In genomic region chr11:120324932-120325810, GRCh38 we compare ENCODE assay signal across 8 cellular contexts. TPM values are rescaled to one million over a fixed set of nuclear protein-coding genes. Genes with fewer than 3 reads are reported as not detected.
DNase-seq lines count a peak whose midpoint lies in the region; ATAC-seq, FAIRE-seq and TF ChIP-seq lines count a peak whose summit lies in the region.

Gene TLCD5 (plus strand): TSS chr11:120325299. CDS start chr11:120327442, 2,143 bp downstream.

- in situ Hi-C loops in ACHN (cut with HindIII; ENCODE audit: low pct_ligation_motif_present, low pct_unique_long_range_greater_than_20kb, low sequenced_read_pairs), result no loop called here
- in situ Hi-C loops in GM18951 (cut with MboI; ENCODE audit: low sequenced_read_pairs, unreplicated experiment), result loop anchor here (25.0 kb wide), 1 partner anchor 612 kb away; no protein-coding TSS in a partner anchor
- in situ Hi-C loops in HepG2 (cut with HindIII; ENCODE audit: extremely low pct_ligation_motif_present, low pct_unique_long_range_greater_than_20kb), result no loop called here

- TF ChIP-seq RAD21 in HepG2 (CRISPR knock-in tag; IDR thresholded peaks at IDR 0.05), result no peak; the same call in 1 of the 2 replicates

- TF ChIP-seq POLR2A in GM18951 (IDR thresholded peaks at IDR 0.05; ENCODE audit: extremely low read depth, insufficient read depth, insufficient read length) (peak; percentile 54), HepG2 (IDR thresholded peaks at IDR 0.05; ENCODE audit: insufficient read depth in 1 of 2, low read depth in 2 of 2, low read length in 2 of 2) (peak in 1 of 2 experiments; percentile 42; a peak in 1 of 4 replicates)

- peaks cover 23% of the 10 kb centered on the region for H3K4me1 ChIP-seq in HepG2 (ENCODE audit: insufficient read depth, low read length)

- H2AFZ ChIP-seq in HepG2 (ENCODE audit: low read length), result no peak within 1 kb of the TSS

- 0 out of 2 replicates have a peak, but pooled peaks have one; percentile 7 for TF ChIP-seq CTCF in WI38 (IDR thresholded peaks at IDR 0.05; ENCODE audit: low read depth, low read length)
- TF ChIP-seq CTCF in HepG2 (CRISPR knock-in tag; IDR thresholded peaks at IDR 0.05), result peak; percentile 62

- TF ChIP-seq EP300 in HepG2 (IDR thresholded peaks at IDR 0.05; ENCODE audit: low read depth in 2 of 2, low read length in 2 of 2), result no peak
- no peak for TF ChIP-seq EP300 in HepG2 (CRISPR knock-in tag; IDR thresholded peaks at IDR 0.05; ENCODE audit: borderline replicate concordance)

- H3K9me3 ChIP-seq in HepG2 (ENCODE audit: low read length), result no peaks in the 10 kb centered on the region

- 1% methylated on average over 15 of the region's 84 CpGs for WGBS in HepG2 (ENCODE audit: low lambda C conversion rate)

- intact Hi-C loops in HepG2 (cut with micrococcal nuclease; ENCODE audit: unreplicated experiment), result no loop called here

- CTCF ChIA-PET in HepG2 (lab: Yijun Ruan, JAX; ENCODE audit: low intra/inter-chr PET ratio, low total read pairs), result no interaction called here

- H3K27me3 ChIP-seq in HepG2 (ENCODE audit: control insufficient read depth in 1 of 2, insufficient read depth in 2 of 2, low read length in 2 of 2), result peaks cover 0 to 28% of the 10 kb centered on the region in 2 experiments; a peak in 3 of 5 replicates

- no peak for FAIRE-seq in HepG2 (lab: Jason Lieb, UNC)

- H3K4me2 ChIP-seq in HepG2 (ENCODE audit: low read depth, low read length), result peak within 1 kb of the TSS; percentile 70

- peak; percentile 80 for DNase-seq in ACHN
- DNase-seq in NCI-H1417 treated with DMSO at 0.1 percent for 48 hours (lab: John Stamatoyannopoulos, UW), result peak; percentile 59
- DNase-seq in dermis blood vessel endothelial cell, result peak; percentile 81
- peak; percentile 53 for DNase-seq in HepG2 (ENCODE audit: low spot score)
- peak; percentile 20 to 38 for DNase-seq in stimulated activated CD4-positive, alpha-beta T cell treated with anti-CD3 and anti-CD28 coated beads, Interleukin-4, amount 100 ng/mL, for 48 hours (ENCODE audit: low read depth in 2 of 2)
- DNase-seq in SKM-1 (lab: John Stamatoyannopoulos, UW; ENCODE audit: unreplicated experiment), result no peak

- ATAC-seq in HepG2, result peak; percentile 93

- peak within 1 kb of the TSS; percentile 61 for H3K9ac ChIP-seq in HepG2 (ENCODE audit: insufficient read depth, low read depth, low read length)

- H3K4me3 ChIP-seq in WI38 (ENCODE audit: low read depth, low read length), result peak within 1 kb of the TSS; percentile 76
- H3K4me3 ChIP-seq in HepG2 (replicated peaks in 1 of 3; ENCODE audit: insufficient read depth in 1 of 3, low read depth in 2 of 3, low read length in 3 of 3), result peak within 1 kb of the TSS; percentile 57 to 78 (median 78)

- BruUV-seq in HepG2 (replicated peaks; lab: Mats Ljungman, UMichigan), result no TSS peak

- H3K36me3 ChIP-seq in HepG2 (replicated peaks in 1 of 2; ENCODE audit: control insufficient read depth in 1 of 2, insufficient read depth in 2 of 2, low read length in 2 of 2), result peaks cover 0 to 2% of the 10 kb centered on the region in 2 experiments; a peak in 2 of 5 replicates

- H4K20me1 ChIP-seq in HepG2 (ENCODE audit: insufficient read depth, low read length), result no peaks in the 10 kb centered on the region

- POLR2A ChIA-PET in HepG2 (lab: Yijun Ruan, JAX), result interaction anchor here (1.2 kb wide), 1 partner anchor 10 kb away, joined by 4 read pairs; no protein-coding TSS in a partner anchor

- no peaks in the 10 kb centered on the region for H3K79me2 ChIP-seq in HepG2 (ENCODE audit: insufficient read depth, low read length)

- peak within 1 kb of the TSS; percentile 46 for H3K27ac ChIP-seq in HepG2 (ENCODE audit: extremely low read length, insufficient read depth, low read length)

TF ChIP-seq in HepG2, 621 proteins besides CTCF, POLR2A, EP300 and RAD21 (continues in another document):
- peak; percentile 60 for TF ChIP-seq SALL1 (CRISPR knock-in tag; IDR thresholded peaks at IDR 0.05)
- 0 out of 2 replicates have a peak, but pooled peaks have one; percentile 64 for TF ChIP-seq TOPORS (CRISPR knock-in tag; IDR thresholded peaks at IDR 0.05)
- TF ChIP-seq SNAPC2 (CRISPR knock-in tag; IDR thresholded peaks at IDR 0.05), result peak; percentile 33; the same call in 1 of the 2 replicates
- peak; percentile 51 for TF ChIP-seq AGO2 (optimal IDR thresholded peaks at IDR 0.05; ENCODE audit: low read depth, low read length)
- TF ChIP-seq POLR2AphosphoS5 (IDR thresholded peaks at IDR 0.05; ENCODE audit: low read depth, low read length), result no peak
- TF ChIP-seq ZNF891 (CRISPR knock-in tag; IDR thresholded peaks at IDR 0.05), result no peak; the same call in 1 of the 2 replicates
- TF ChIP-seq ZNF790 (CRISPR knock-in tag; IDR thresholded peaks at IDR 0.05; ENCODE audit: borderline replicate concordance), result peak; percentile 68; the same call in 1 of the 2 replicates
- no peak for TF ChIP-seq ZNF20 (CRISPR knock-in tag; IDR thresholded peaks at IDR 0.05)
- peak; percentile 42; the same call in 1 of the 2 replicates for TF ChIP-seq ZNF556 (CRISPR knock-in tag; IDR thresholded peaks at IDR 0.05; ENCODE audit: borderline replicate concordance)
- peak; percentile 59; the same call in 1 of the 2 replicates for TF ChIP-seq ATF7-NPFF (CRISPR knock-in tag; IDR thresholded peaks at IDR 0.05; ENCODE audit: low read depth)
- peak; percentile 43; the same call in 1 of the 2 replicates for TF ChIP-seq SPEN (CRISPR knock-in tag; IDR thresholded peaks at IDR 0.05; ENCODE audit: low read depth)
- TF ChIP-seq ATF3 (CRISPR knock-in tag; IDR thresholded peaks at IDR 0.05), result 0 out of 2 replicates have a peak, but pooled peaks have one; percentile 13
- no peak for TF ChIP-seq TERF1 (CRISPR knock-in tag; IDR thresholded peaks at IDR 0.05)
- TF ChIP-seq HES4 (CRISPR knock-in tag; IDR thresholded peaks at IDR 0.05; ENCODE audit: borderline replicate concordance), result peak; percentile 82; the same call in 1 of the 2 replicates
- peak; percentile 78; the same call in 1 of the 2 replicates for TF ChIP-seq BCL3 (CRISPR knock-in tag; IDR thresholded peaks at IDR 0.05)

RNA-seq across cellular contexts. Expression of gene TLCD5, which starts in this region (rescaled TPM):
- 6.3 and 8.5 TPM in 2 replicates for total RNA-seq in dermis blood vessel endothelial cell
- 4.1 and 6.1 TPM in 2 replicates for total RNA-seq in HepG2 (2016; rRNA removed; fragmentation: Illumina TruSeq; extraction: Trizol)
- total RNA-seq in HepG2 (2016; cell fraction: cytosol; rRNA removed; fragmentation: Illumina TruSeq; extraction: Trizol; ENCODE audit: low read depth), result 9.6 and 10.5 TPM in 2 replicates
- 3.9 and 5.8 TPM in 2 replicates for total RNA-seq in HepG2 (2016; cell fraction: insoluble cytoplasmic fraction; rRNA removed; fragmentation: Illumina TruSeq; extraction: Trizol)
- 9.2 and 11.6 TPM in 2 replicates for total RNA-seq in HepG2 (2016; cell fraction: membrane; rRNA removed; fragmentation: Illumina TruSeq; extraction: Trizol)
- total RNA-seq in HepG2 (2016; cell fraction: nucleus; rRNA removed; fragmentation: Illumina TruSeq; extraction: Trizol), result 5.6 and 5.9 TPM in 2 replicates
- polyA plus RNA-seq in HepG2 (2011; rRNA removed), result 7.2 and 7.6 TPM in 2 replicates
- 5.8 and 7.1 TPM in 2 replicates for polyA plus RNA-seq in HepG2 (2011; cell fraction: cytosol; rRNA removed)
- 10.9 and 15.5 TPM in 2 replicates for polyA plus RNA-seq in HepG2 (2011; cell fraction: nucleus; rRNA removed)
- 3.8 and 5.5 TPM in 2 replicates for polyA plus RNA-seq in HepG2 (2012)
- 12.4 and 13.2 TPM in 2 replicates for polyA plus RNA-seq in HepG2 (2016; cell fraction: cytosol; fragmentation: Illumina TruSeq; extraction: Trizol; ENCODE audit: low read depth)
- 3.1 and 3.6 TPM in 2 replicates for polyA plus RNA-seq in HepG2 (2016; cell fraction: insoluble cytoplasmic fraction; fragmentation: Illumina TruSeq; extraction: Trizol; ENCODE audit: low read depth)
- polyA plus RNA-seq in HepG2 (2016; cell fraction: membrane; fragmentation: Illumina TruSeq; extraction: Trizol; ENCODE audit: low read depth), result 8.8 and 10.0 TPM in 2 replicates
- polyA plus RNA-seq in HepG2 (2016; cell fraction: nucleus; fragmentation: Illumina TruSeq; extraction: Trizol; ENCODE audit: insufficient read depth, low read depth), result 10.3 and 11.4 TPM in 2 replicates
- polyA minus RNA-seq in HepG2 (2011; rRNA and poly(A)+ RNA removed; ENCODE audit: low replicate concordance), result 9.7 and 11.0 TPM in 2 replicates
- polyA minus RNA-seq in HepG2 (2011; cell fraction: cytosol; rRNA and poly(A)+ RNA removed), result 2.6 and 3.7 TPM in 2 replicates
- polyA minus RNA-seq in HepG2 (2011; cell fraction: nucleus; rRNA and poly(A)+ RNA removed), result 4.5 and 8.3 TPM in 2 replicates
